26 cellular contexts compared by ENCODE assay signal in the genomic region with DNA sequence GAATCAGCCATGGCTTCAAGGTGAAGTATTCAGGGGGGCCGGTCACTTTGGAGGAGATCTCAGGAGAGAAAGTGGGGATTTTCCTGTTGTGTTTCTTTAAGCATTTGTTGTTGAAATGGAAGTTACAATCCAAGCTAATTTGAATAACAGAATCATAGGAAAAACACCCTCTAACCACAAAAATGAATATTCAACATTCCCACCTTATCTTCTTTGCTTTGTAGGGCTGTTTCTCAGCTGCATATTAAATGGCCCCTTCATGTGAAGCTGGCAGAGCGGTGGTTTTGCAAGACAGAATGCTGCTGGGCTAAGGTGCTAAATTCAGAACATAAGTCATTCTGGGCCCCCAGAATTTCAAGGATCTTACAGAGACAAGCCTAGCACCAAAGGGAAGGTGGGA.
"Had no signal": no experiment of that assay in that cellular context is flagged by ENCODE, and none has a peak within 500 bp of the region (broad histone marks: within the 10 kb centered on the region; RNA-seq: fewer than 3 reads in every experiment).

No MANE protein-coding gene starts in this region.

- ATAC-seq: activated CD4-positive, alpha-beta T cell treated with anti-CD3 and anti-CD28 coated beads for 36 hours; activated CD8-positive, alpha-beta memory T cell treated with anti-CD3 and anti-CD28 coated beads, Interleukin-2, amount 10 ng/mL, durations not matched to agents 7 days and 5 days; activated CD8-positive, alpha-beta T cell treated with anti-CD3 and anti-CD28 coated beads, Interleukin-2, amount 10 ng/mL, durations not matched to agents 7 days and 5 days; activated naive CD8-positive, alpha-beta T cell treated with anti-CD3 and anti-CD28 coated beads, Interleukin-2, amount 50 U/mL, for 24 hours; body of pancreas; effector memory CD8-positive, alpha-beta T cell; foreskin keratinocyte; gastrocnemius medialis; heart left ventricle; T-helper 17 cell had no signal

- DNase-seq: activated CD4-positive, alpha-beta memory T cell treated with anti-CD3 and anti-CD28 coated beads for 36 hours; activated CD4-positive, alpha-beta T cell treated with anti-CD3 and anti-CD28 coated beads for 36 hours; activated CD4-positive, alpha-beta T cell treated with anti-CD3 and anti-CD28 coated beads, Interleukin-2, amount 10 ng/mL, durations not matched to agents 24 days and 14 days; activated CD4-positive, CD25-positive, alpha-beta regulatory T cell; activated CD4-positive, CD25-positive, alpha-beta regulatory T cell treated with anti-CD3 and anti-CD28 coated beads, Interleukin-2, amount 50 U/mL, for 72 hours; activated CD8-positive, alpha-beta memory T cell treated with anti-CD3 and anti-CD28 coated beads, Interleukin-2, amount 50 U/mL, for 4 hours; activated CD8-positive, alpha-beta T cell treated with anti-CD3 and anti-CD28 coated beads, Interleukin-2, amount 10 ng/mL, durations not matched to agents 7 days and 5 days; activated naive CD4-positive, alpha-beta T cell treated with anti-CD3 and anti-CD28 coated beads for 36 hours; activated naive CD8-positive, alpha-beta T cell treated with anti-CD3 and anti-CD28 coated beads for 36 hours; activated naive CD8-positive, alpha-beta T cell treated with anti-CD3 and anti-CD28 coated beads, Interleukin-2, amount 50 U/mL, for 24 hours; activated T-cell treated with anti-CD3 and anti-CD28 coated beads, Interleukin-2, amount 50 U/mL, for 1 hour; activated T-cell treated with anti-CD3 and anti-CD28 coated beads, Interleukin-2, amount 50 U/mL, for 48 hours; body of pancreas; caudate nucleus; cortex of kidney; dermis blood vessel endothelial cell; effector CD4-positive, alpha-beta T cell; effector memory CD8-positive, alpha-beta T cell; erythroblast; foreskin keratinocyte; gastrocnemius medialis; glutamatergic neuron; heart left ventricle; T-helper 1 cell; T-helper 17 cell had no signal
